In the genomic region with DNA sequence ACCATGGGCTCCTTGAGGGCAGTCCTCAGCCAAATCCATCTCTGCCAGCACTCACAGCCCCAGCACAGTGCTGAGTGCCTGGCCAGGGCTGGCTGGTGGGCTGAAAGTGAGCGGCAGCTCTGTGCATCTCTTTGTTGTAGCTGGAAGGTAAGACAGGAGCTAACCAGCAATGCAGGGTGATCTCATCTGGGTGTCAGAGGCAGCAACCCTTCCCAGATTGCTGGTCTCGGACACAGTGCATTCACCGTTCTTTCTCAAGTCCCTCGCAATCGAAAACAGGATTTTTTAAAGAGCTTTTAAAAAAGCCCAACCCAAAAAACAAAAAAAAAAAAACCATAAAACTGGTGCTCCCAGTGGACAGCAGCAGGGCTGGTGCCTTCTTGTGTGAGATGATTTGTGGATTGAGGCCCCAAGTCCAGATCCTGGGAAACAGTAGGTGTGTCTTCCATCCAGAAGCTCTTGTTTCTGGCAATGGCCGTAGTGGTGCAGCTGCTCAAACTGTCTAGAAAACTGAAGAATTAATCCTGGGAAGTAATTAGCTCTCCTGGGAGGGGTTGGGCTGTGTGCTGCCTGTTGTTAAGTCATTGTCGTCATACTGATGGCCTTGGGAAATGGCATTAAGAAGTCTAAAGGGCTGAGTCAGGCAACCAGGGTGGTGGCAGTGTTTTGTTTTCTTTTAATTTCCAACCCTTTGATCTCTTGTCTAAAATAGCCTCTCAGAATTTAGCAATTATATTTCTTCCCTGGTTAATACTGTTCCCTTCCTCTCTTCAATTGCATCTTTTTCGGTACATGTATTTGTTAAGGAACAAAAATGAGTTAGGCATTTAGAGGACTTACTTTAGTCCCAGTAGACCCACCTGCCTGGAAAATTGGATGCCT, we compare ENCODE assay signal across 1 cellular context.
TF ChIP-seq lines count a peak whose summit lies in the region.

No MANE protein-coding gene starts in this region.

TF ChIP-seq in H1, 55 proteins besides CTCF, POLR2A, EP300 and RAD21 (continued from another document):
- TF ChIP-seq TCF12 (IDR thresholded peaks at IDR 0.05; ENCODE audit: low read depth, low read length), result no peak
- TF ChIP-seq, protein P1, sequence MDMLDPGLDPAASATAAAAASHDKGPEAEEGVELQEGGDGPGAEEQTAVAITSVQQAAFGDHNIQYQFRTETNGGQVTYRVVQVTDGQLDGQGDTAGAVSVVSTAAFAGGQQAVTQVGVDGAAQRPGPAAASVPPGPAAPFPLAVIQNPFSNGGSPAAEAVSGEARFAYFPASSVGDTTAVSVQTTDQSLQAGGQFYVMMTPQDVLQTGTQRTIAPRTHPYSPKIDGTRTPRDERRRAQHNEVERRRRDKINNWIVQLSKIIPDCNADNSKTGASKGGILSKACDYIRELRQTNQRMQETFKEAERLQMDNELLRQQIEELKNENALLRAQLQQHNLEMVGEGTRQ (IDR thresholded peaks at IDR 0.05; ENCODE audit: low read length), result no peak
